8 cellular contexts compared by ENCODE assay signal in genomic region chr5:142472306-142472951, GRCh38.
A peak's percentile ranks its signal among the peaks of the same experiment; 100 is the strongest.
DNase-seq lines count a peak whose midpoint lies in the region; ATAC-seq and TF ChIP-seq lines count a peak whose summit lies in the region.

No MANE protein-coding gene starts in this region.

- peak overlapping the region; percentile 30 to 63 for H3K18ac ChIP-seq in mesenchymal stem cell (ENCODE audit: low read depth in 1 of 2, low read length in 2 of 2)

- no peak overlapping the region for H3K14ac ChIP-seq in mesenchymal stem cell (ENCODE audit: low read length in 2 of 2)

- TF ChIP-seq POLR2A in NB4 (IDR thresholded peaks at IDR 0.05; ENCODE audit: extremely low read depth, insufficient read length): no peak

- 20% methylated on average over 7 of the region's 7 CpGs for WGBS in mesenchymal stem cell

- no peak overlapping the region for H2AK5ac ChIP-seq in mesenchymal stem cell (ENCODE audit: low read length, severe bottlenecking)

- H3K36me3 ChIP-seq in mesenchymal stem cell (ENCODE audit: control insufficient read depth in 1 of 2, insufficient read depth in 2 of 2, low read depth in 1 of 2, low read length in 2 of 2) (peaks cover 0 to 8% of the 10 kb centered on the region in 2 experiments), ascending aorta (no peaks in the 10 kb centered on the region)

- no peak overlapping the region for H3K4me2 ChIP-seq in mesenchymal stem cell (ENCODE audit: low read length, poor library complexity, severe bottlenecking)

- H4K8ac ChIP-seq in mesenchymal stem cell (ENCODE audit: low read length): no peak overlapping the region

- no peak overlapping the region for H4K91ac ChIP-seq in mesenchymal stem cell (ENCODE audit: low read length)

- no peaks in the 10 kb centered on the region for H3K9me3 ChIP-seq in AG04450 (ENCODE audit: control insufficient read depth, insufficient read depth, low read length)
- H3K9me3 ChIP-seq in mesenchymal stem cell (ENCODE audit: control insufficient read depth, low read length): no peaks in the 10 kb centered on the region
- H3K9me3 ChIP-seq in ascending aorta: no peaks in the 10 kb centered on the region

- peak overlapping the region; percentile 71 for H3K27ac ChIP-seq in AG04450 (ENCODE audit: low read depth, low read length)
- H3K27ac ChIP-seq in mesenchymal stem cell (ENCODE audit: low read length, poor library complexity, severe bottlenecking): no peak overlapping the region
- no peak overlapping the region for H3K27ac ChIP-seq in ascending aorta

- no peaks in the 10 kb centered on the region for H3K27me3 ChIP-seq in AG04450 (ENCODE audit: control insufficient read depth, insufficient read depth, low read length)
- no peaks in the 10 kb centered on the region for H3K27me3 ChIP-seq in mesenchymal stem cell (ENCODE audit: control insufficient read depth in 1 of 2, insufficient read depth in 1 of 2, low read length in 2 of 2)
- H3K27me3 ChIP-seq in ascending aorta: no peaks in the 10 kb centered on the region

- H2BK12ac ChIP-seq in mesenchymal stem cell (ENCODE audit: low read length in 2 of 2): no peak overlapping the region

- no peak overlapping the region for H2AFZ ChIP-seq in mesenchymal stem cell (ENCODE audit: low read depth, low read length)

- H3K4me3 ChIP-seq in AG04450 (ENCODE audit: low read depth, low read length) (no peak overlapping the region), NB4 (ENCODE audit: low read depth, low read length) (no peak overlapping the region), mesenchymal stem cell (ENCODE audit: insufficient read depth in 1 of 2, low read depth in 1 of 2, low read length in 2 of 2) (no peak overlapping the region), ascending aorta (no peak overlapping the region)

- no peak overlapping the region for H2BK5ac ChIP-seq in mesenchymal stem cell (ENCODE audit: low read depth, low read length, poor library complexity, severe bottlenecking)

- ATAC-seq in GM21825 (IDR thresholded peaks at IDR 0.05; ENCODE audit: unreplicated experiment) (no peak), HG03571 (IDR thresholded peaks at IDR 0.05; ENCODE audit: unreplicated experiment) (no peak), HG03354 (IDR thresholded peaks at IDR 0.05; ENCODE audit: poor library complexity, severe bottlenecking, unreplicated experiment) (no peak)

- no peak overlapping the region for H2BK120ac ChIP-seq in mesenchymal stem cell (ENCODE audit: low read depth, low read length)

- CTCF ChIA-PET in AG04450 (lab: Charles Lee): no interaction called here

- peak overlapping the region in 1 of 2 experiments; percentile 49 for H3K4ac ChIP-seq in mesenchymal stem cell (ENCODE audit: low read depth in 1 of 2, low read length in 2 of 2)

- no peaks in the 10 kb centered on the region for H3K79me1 ChIP-seq in mesenchymal stem cell (replicated peaks; ENCODE audit: low read length, poor library complexity, severe bottlenecking)

- intact Hi-C loops in ascending aorta (cut with DNase I): no loop called here

- peak; percentile 63 for DNase-seq in AG04450 (ENCODE audit: low read depth, low spot score)
- peak; percentile 73 for DNase-seq in NB4 (ENCODE audit: low read depth)
- DNase-seq in activated effector memory CD4-positive, alpha-beta T cell treated with anti-CD3 and anti-CD28 coated beads, Interleukin-2, amount 50 U/mL, for 16 hours: peak; percentile 83
- peak; percentile 94 for DNase-seq in mesenchymal stem cell
- no peak for DNase-seq in ascending aorta (ENCODE audit: low spot score in 2 of 2)

- H3K23ac ChIP-seq in mesenchymal stem cell (ENCODE audit: low read length in 2 of 2): no peak overlapping the region

- H3K4me1 ChIP-seq in mesenchymal stem cell (ENCODE audit: control insufficient read depth, insufficient read depth, low read depth, low read length) (peaks cover 5% of the 10 kb centered on the region), ascending aorta (no peaks in the 10 kb centered on the region)

- no peak overlapping the region for H2BK15ac ChIP-seq in mesenchymal stem cell (ENCODE audit: low read depth, poor library complexity, severe bottlenecking)

- peak overlapping the region; percentile 60 for H3K9ac ChIP-seq in mesenchymal stem cell (ENCODE audit: low read length)

- TF ChIP-seq CTCF in AG04450 (IDR thresholded peaks at IDR 0.05; ENCODE audit: low read depth, low read length) (no peak), NB4 (IDR thresholded peaks at IDR 0.05; ENCODE audit: low read depth, low read length) (no peak), ascending aorta (IDR thresholded peaks at IDR 0.05) (no peak)

- POLR2A ChIA-PET in AG04450 (lab: Yijun Ruan, JAX): no interaction called here

Comparison
In these comparisons a context has a peak if more than half of its experiments do, and no peak if none do; other contexts are left out.
1. DNase-seq: peak in AG04450 (single experiment), NB4 (single experiment), activated effector memory CD4-positive, alpha-beta T cell treated with anti-CD3 and anti-CD28 coated beads, Interleukin-2, amount 50 U/mL, for 16 hours (single experiment) and mesenchymal stem cell (single experiment); none in ascending aorta (0 of 2).